ENCODE assay signal across 34 cellular contexts in the genomic region with DNA sequence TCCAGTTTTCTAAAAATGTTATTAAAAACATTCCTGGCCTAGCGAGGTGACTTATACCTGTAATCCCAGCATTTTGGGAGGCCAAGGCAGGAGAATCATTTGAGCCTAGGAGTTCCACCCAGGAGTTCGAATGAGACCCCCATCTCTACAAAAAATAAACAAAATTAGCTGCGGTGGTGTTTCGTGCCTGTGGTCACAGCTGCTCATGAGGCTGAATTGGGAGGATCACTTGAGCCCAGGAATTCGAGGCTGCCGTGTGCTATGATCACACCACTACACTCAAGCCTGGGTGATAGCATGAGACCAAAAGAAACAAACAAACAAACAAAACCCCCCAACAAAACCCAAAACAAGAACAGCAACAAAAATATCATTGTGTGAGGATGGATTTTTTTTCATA. TPM values are rescaled to one million over a fixed set of nuclear protein-coding genes. Genes with fewer than 3 reads are reported as not detected.
"Had no signal": no experiment of that assay in that cellular context is flagged by ENCODE, and none has a peak within 500 bp of the region (broad histone marks: within the 10 kb centered on the region; RNA-seq: fewer than 3 reads in every experiment).

No MANE protein-coding gene starts in this region.

- H3K4me3 ChIP-seq: neural progenitor cell, ovary, psoas muscle, right lobe of liver, sigmoid colon, skin epidermis, smooth muscle cell, spleen, suprapubic skin, testis, tibial artery, transverse colon, upper lobe of right lung, uterus had no signal

- H3K4me1 ChIP-seq: neural progenitor cell, right lobe of liver, sigmoid colon, spleen, suprapubic skin, testis, tibial artery, transverse colon, upper lobe of right lung, uterus had no signal

- H3K36me3 ChIP-seq: neural progenitor cell, ovary, right lobe of liver, sigmoid colon, suprapubic skin, tibial artery, transverse colon, upper lobe of right lung, uterus had no signal

- H3K36me3 Mint-ChIP-seq: neural progenitor cell had no signal

- H3K4me2 ChIP-seq: neural progenitor cell, smooth muscle cell had no signal

- H3K4me3 Mint-ChIP-seq: naive thymus-derived CD8-positive, alpha-beta T cell; nephron; neural progenitor cell; stimulated activated memory B cell treated with anti-CD40 and anti-IgM and Interleukin-4, amounts not matched to agents 10 μg/mL and 1 μg/mL and 100 μg/mL, for 72 hours; stimulated activated naive CD8-positive, alpha-beta T cell treated with anti-CD3 and anti-CD28 coated beads, Interleukin-15, amount 100 ng/mL, for 72 hours; type B pancreatic cell had no signal

- H3K9ac ChIP-seq: neural progenitor cell, parathyroid adenoma had no signal

- H3K27me3 ChIP-seq: neural progenitor cell, ovary, right lobe of liver, sigmoid colon, spleen, suprapubic skin, testis, tibial artery, transverse colon, upper lobe of right lung, uterus had no signal

- H3K4me1 Mint-ChIP-seq: neural progenitor cell had no signal

- H3K27ac Mint-ChIP-seq: naive thymus-derived CD8-positive, alpha-beta T cell; nephron; neural progenitor cell; progenitor cell of endocrine pancreas; stimulated activated memory B cell treated with anti-CD40 and anti-IgM and Interleukin-4, amounts not matched to agents 10 μg/mL and 1 μg/mL and 100 μg/mL, for 72 hours; stimulated activated naive CD8-positive, alpha-beta T cell treated with anti-CD3 and anti-CD28 coated beads, Interleukin-15, amount 100 ng/mL, for 72 hours; type B pancreatic cell had no signal

- H2AFZ ChIP-seq: neural progenitor cell, parathyroid adenoma had no signal

- H3K27ac ChIP-seq: neural progenitor cell, ovary, parathyroid adenoma, psoas muscle, right lobe of liver, sigmoid colon, skin epidermis, spleen, suprapubic skin, testis, tibial artery, transverse colon, upper lobe of right lung, uterus had no signal

- DNase-seq: naive thymus-derived CD8-positive, alpha-beta T cell; occipital lobe; ovary; posterior cingulate gyrus; psoas muscle; right cardiac atrium; right lobe of liver; sigmoid colon; spleen; stimulated activated CD4-positive, alpha-beta T cell treated with anti-CD3 and anti-CD28 coated beads, Interleukin-12 subunit alpha, Interleukin-12 subunit beta, amount 100 ng/mL, for 4 hours; stimulated activated CD4-positive, alpha-beta T cell treated with anti-CD3 and anti-CD28 coated beads, Interleukin-1b, Interleukin-23, amount 100 ng/mL, for 48 hours; stimulated activated CD4-positive, alpha-beta T cell treated with anti-CD3 and anti-CD28 coated beads, Interleukin-4, amount 100 ng/mL, for 1 hour; stimulated activated CD4-positive, alpha-beta T cell treated with anti-CD3 and anti-CD28 coated beads, Interleukin-4, amount 100 ng/mL, for 4 hours; stimulated activated CD8-positive, alpha-beta memory T cell treated with anti-CD3 and anti-CD28 coated beads, Interleukin-4, amount 100 ng/mL, for 48 hours; stimulated activated naive CD4-positive, alpha-beta T cell; stimulated activated naive CD8-positive, alpha-beta T cell treated with anti-CD3 and anti-CD28 coated beads, Interleukin-15, amount 100 ng/mL, for 72 hours; stimulated activated naive CD8-positive, alpha-beta T cell treated with anti-CD3 and anti-CD28 coated beads, Interleukin-15, Interleukin-2, amounts not matched to agents 100 U/mL and 50 U/mL, for 24 hours; substantia nigra; testis; tibial artery; transverse colon; upper lobe of right lung; uterus had no signal

- H3K27me3 Mint-ChIP-seq: naive thymus-derived CD8-positive, alpha-beta T cell; progenitor cell of endocrine pancreas; stimulated activated memory B cell treated with anti-CD40 and anti-IgM and Interleukin-4, amounts not matched to agents 10 μg/mL and 1 μg/mL and 100 μg/mL, for 72 hours; stimulated activated naive CD8-positive, alpha-beta T cell treated with anti-CD3 and anti-CD28 coated beads, Interleukin-15, amount 100 ng/mL, for 72 hours; type B pancreatic cell had no signal

- H3K9me3 ChIP-seq: ovary, psoas muscle, right lobe of liver, sigmoid colon, spleen, suprapubic skin, testis, tibial artery, transverse colon, upper lobe of right lung, uterus had no signal

- H3K9me3 Mint-ChIP-seq: naive thymus-derived CD8-positive, alpha-beta T cell; nephron; neural progenitor cell; stimulated activated memory B cell treated with anti-CD40 and anti-IgM and Interleukin-4, amounts not matched to agents 10 μg/mL and 1 μg/mL and 100 μg/mL, for 72 hours; stimulated activated naive CD8-positive, alpha-beta T cell treated with anti-CD3 and anti-CD28 coated beads, Interleukin-15, amount 100 ng/mL, for 72 hours; type B pancreatic cell had no signal

RNA-seq across cellular contexts. Expression of a gene that starts 34.3 kb away (rescaled TPM):
- total RNA-seq: naive thymus-derived CD8-positive, alpha-beta T cell; occipital lobe; osteoblast; progenitor cell of endocrine pancreas; psoas muscle; right cardiac atrium; right lobe of liver; sigmoid colon; spleen had no signal
- polyA plus RNA-seq: neural cell, right cardiac atrium, spleen had no signal
